8 cellular contexts compared by ENCODE assay signal in the genomic region with DNA sequence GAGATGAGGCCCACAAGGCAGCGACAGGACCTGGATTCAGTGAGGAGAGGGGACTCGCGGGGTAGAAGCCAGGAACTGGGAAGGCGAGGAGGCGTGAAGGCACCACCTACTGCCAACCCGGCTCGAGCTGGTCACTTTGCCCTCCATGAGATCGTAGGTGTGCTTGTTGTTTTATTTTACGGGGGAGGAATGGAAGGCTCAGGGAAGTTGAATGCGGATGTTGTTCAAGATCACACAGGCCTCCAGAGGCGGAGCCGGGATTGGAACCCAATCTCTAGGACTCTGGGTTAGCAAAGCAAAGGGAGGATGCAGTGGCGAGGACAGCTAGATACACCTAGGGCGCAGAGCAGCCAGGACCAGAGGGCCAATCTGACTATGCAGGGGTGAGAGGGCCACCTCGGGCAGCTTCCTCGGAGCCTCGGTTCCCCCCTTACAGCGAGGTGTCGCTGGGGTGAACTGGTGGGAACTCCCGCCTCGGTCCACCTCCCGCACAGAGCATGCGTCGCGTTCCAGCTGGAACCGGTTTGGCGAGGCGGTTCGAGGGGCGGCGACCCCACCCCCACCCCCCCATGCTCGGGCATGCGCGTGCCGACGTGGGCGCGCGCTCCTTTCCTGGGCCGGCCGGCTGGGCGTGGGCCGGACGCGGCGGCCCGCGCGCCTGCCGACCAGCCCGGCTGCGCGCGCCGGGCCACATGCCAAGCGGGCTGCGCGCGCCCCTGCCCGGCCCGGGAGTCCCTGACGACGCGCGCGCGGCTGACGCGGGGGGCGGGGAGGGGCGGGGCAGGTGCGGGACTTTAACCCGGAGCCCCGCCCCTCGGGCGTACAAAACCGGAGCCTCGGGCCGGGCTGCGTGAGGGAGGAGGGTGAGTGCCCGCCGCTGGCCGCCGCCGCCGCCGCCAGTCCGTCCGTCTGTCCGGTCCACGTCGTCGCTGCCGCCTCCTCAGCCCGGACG.
DNase-seq lines count a peak whose midpoint lies in the region; ATAC-seq and TF ChIP-seq lines count a peak whose summit lies in the region.

No MANE protein-coding gene starts in this region.

- H3K36me3 ChIP-seq in mammary epithelial cell (ENCODE audit: insufficient read depth, low read length) = no peaks in the 10 kb centered on the region

- peak overlapping the region; percentile 55 for H3K4me3 Mint-ChIP-seq in WTC11

- peak overlapping the region; percentile 99 for H3K27ac Mint-ChIP-seq in WTC11

- H3K9ac ChIP-seq in mammary epithelial cell (ENCODE audit: insufficient read depth, low read length) = no peak overlapping the region

- ATAC-seq in GM18870 (IDR thresholded peaks at IDR 0.05; ENCODE audit: unreplicated experiment) (peak; percentile 39), HG03108 (IDR thresholded peaks at IDR 0.05; ENCODE audit: unreplicated experiment) (peak; percentile 49), WTC11 (peak; percentile 85)

- POLR2A ChIA-PET in AG04450 (lab: Yijun Ruan, JAX) (interaction anchor here (1.0 kb wide), 1 partner anchor 83 kb away, joined by 4 read pairs; no protein-coding TSS in a partner anchor), WTC11 (lab: Charles Lee) (interaction anchor here (1.3 kb wide), 1 partner anchor 12 kb away, joined by 6 read pairs; no protein-coding TSS in a partner anchor)

- H4K20me1 ChIP-seq in mammary epithelial cell (ENCODE audit: insufficient read depth, low read length) = no peaks in the 10 kb centered on the region

- H3K9me3 ChIP-seq in AG04450 (ENCODE audit: control insufficient read depth, insufficient read depth, low read length) (no peaks in the 10 kb centered on the region), mammary epithelial cell (replicated peaks; ENCODE audit: insufficient read depth, low read length) (no peaks in the 10 kb centered on the region)

- peaks cover 34% of the 10 kb centered on the region for H3K4me1 ChIP-seq in mammary epithelial cell (ENCODE audit: insufficient read depth, low read length)

- no peaks in the 10 kb centered on the region; the same call in 1 of the 2 replicates for H3K27me3 Mint-ChIP-seq in WTC11 (ENCODE audit: low read depth)

- H3K27ac ChIP-seq in AG04450 (ENCODE audit: low read depth, low read length) = peak overlapping the region; percentile 69
- peak overlapping the region; percentile 59 for H3K27ac ChIP-seq in mammary epithelial cell (ENCODE audit: insufficient read depth, low read depth, low read length)

- in situ Hi-C loops in mammary epithelial cell (cut with MboI; ENCODE audit: low sequenced_read_pairs in 2 of 2) = no loop called here

- DNase-seq in AG04450 (ENCODE audit: low read depth, low spot score) (peak; percentile 71), NCI-H2196 (lab: John Stamatoyannopoulos, UW; ENCODE audit: unreplicated experiment) (peak; percentile 99), WTC11 (ENCODE audit: low spot score) (peak; percentile 88), mammary epithelial cell (peak; percentile 87), inferior parietal cortex (ENCODE audit: extremely low spot score) (peak; percentile 82), smooth muscle cell of the brain vasculature (ENCODE audit: low read depth, low spot score) (peak; percentile 83)

- peak overlapping the region; percentile 74 for H3K4me2 ChIP-seq in mammary epithelial cell (ENCODE audit: insufficient read depth, low read depth, low read length)

- intact Hi-C loops in mammary epithelial cell (cut with micrococcal nuclease) = loop anchor here (5.0 to 10.0 kb wide), 4 partner anchors 41 to 401 kb away; partner anchors contain the start of genes MYL9 and RAB5IF

- peaks cover 36% of the 10 kb centered on the region for H3K79me2 ChIP-seq in mammary epithelial cell (ENCODE audit: insufficient read depth, low read length)

- 7% methylated on average over 29 of the region's 96 CpGs for whole genome bisulfite sequencing in mammary epithelial cell (ENCODE audit: low coverage, missing lambda C conversion rate)

- dilution Hi-C loops in mammary epithelial cell (cut with HindIII; ENCODE audit: low sequenced_read_pairs) = no loop called here

- peak overlapping the region; percentile 92 for H3K4me3 ChIP-seq in AG04450 (ENCODE audit: low read depth, low read length)
- peak overlapping the region; percentile 2 to 77 (median 50) for H3K4me3 ChIP-seq in mammary epithelial cell (replicated peaks in 1 of 3; ENCODE audit: insufficient read depth in 1 of 3, low read depth in 2 of 3, low read length in 3 of 3)

- H2AFZ ChIP-seq in mammary epithelial cell (ENCODE audit: low read depth, low read length) = peak overlapping the region; percentile 94

- peaks cover 42% of the 10 kb centered on the region for H3K4me1 Mint-ChIP-seq in WTC11

- H3K9me3 Mint-ChIP-seq in WTC11 = no peaks in the 10 kb centered on the region

- H3K27me3 ChIP-seq in AG04450 (ENCODE audit: control insufficient read depth, insufficient read depth, low read length) (peaks cover 3% of the 10 kb centered on the region), mammary epithelial cell (ENCODE audit: insufficient read depth, low read length) (no peaks in the 10 kb centered on the region)

- TF ChIP-seq CTCF in AG04450 (IDR thresholded peaks at IDR 0.05; ENCODE audit: low read depth, low read length) (no peak), WTC11 (IDR thresholded peaks at IDR 0.05) (no peak), mammary epithelial cell (conservative IDR thresholded peaks at IDR 0.05 in 1 of 2, IDR thresholded peaks at IDR 0.05 in 1 of 2; ENCODE audit: extremely low read depth in 1 of 2, insufficient read depth in 1 of 2, low read depth in 1 of 2, low read length in 2 of 2) (no peak)

- CTCF ChIA-PET in AG04450 (lab: Charles Lee) = no interaction called here
- CTCF ChIA-PET in WTC11 (lab: Charles Lee) = interaction anchor here (1.2 kb wide), 1 partner anchor 21 kb away, joined by 7 read pairs; no protein-coding TSS in a partner anchor
- CTCF ChIA-PET in mammary epithelial cell (lab: Charles Lee; ENCODE audit: low non-redundant PET) = no interaction called here

- TSS peak; percentile 46 for BruUV-seq in mammary epithelial cell (replicated peaks; lab: Mats Ljungman, UMichigan)

- no peaks in the 10 kb centered on the region for H3K36me3 Mint-ChIP-seq in WTC11

TF ChIP-seq in WTC11, 78 proteins besides CTCF, POLR2A, EP300 and RAD21 (continues in another document):
- TF ChIP-seq E2F5 (CRISPR knock-in tag; IDR thresholded peaks at IDR 0.05) (peak; percentile 96), ATF6 (CRISPR knock-in tag; IDR thresholded peaks at IDR 0.05) (no peak), GABPB1 (CRISPR knock-in tag; IDR thresholded peaks at IDR 0.05) (no peak; the same call in 1 of the 2 replicates), ELF4 (CRISPR knock-in tag; IDR thresholded peaks at IDR 0.05; ENCODE audit: low read depth) (no peak; the same call in 1 of the 2 replicates)
- TF ChIP-seq, protein P1, sequence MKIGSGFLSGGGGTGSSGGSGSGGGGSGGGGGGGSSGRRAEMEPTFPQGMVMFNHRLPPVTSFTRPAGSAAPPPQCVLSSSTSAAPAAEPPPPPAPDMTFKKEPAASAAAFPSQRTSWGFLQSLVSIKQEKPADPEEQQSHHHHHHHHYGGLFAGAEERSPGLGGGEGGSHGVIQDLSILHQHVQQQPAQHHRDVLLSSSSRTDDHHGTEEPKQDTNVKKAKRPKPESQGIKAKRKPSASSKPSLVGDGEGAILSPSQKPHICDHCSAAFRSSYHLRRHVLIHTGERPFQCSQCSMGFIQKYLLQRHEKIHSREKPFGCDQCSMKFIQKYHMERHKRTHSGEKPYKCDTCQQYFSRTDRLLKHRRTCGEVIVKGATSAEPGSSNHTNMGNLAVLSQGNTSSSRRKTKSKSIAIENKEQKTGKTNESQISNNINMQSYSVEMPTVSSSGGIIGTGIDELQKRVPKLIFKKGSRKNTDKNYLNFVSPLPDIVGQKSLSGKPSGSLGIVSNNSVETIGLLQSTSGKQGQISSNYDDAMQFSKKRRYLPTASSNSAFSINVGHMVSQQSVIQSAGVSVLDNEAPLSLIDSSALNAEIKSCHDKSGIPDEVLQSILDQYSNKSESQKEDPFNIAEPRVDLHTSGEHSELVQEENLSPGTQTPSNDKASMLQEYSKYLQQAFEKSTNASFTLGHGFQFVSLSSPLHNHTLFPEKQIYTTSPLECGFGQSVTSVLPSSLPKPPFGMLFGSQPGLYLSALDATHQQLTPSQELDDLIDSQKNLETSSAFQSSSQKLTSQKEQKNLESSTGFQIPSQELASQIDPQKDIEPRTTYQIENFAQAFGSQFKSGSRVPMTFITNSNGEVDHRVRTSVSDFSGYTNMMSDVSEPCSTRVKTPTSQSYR (CRISPR knock-in tag; IDR thresholded peaks at IDR 0.05) = 0 out of 2 replicates have a peak, but pooled peaks have one; percentile 49

Comparison
In these comparisons a context has a peak if more than half of its experiments do, and no peak if none do; other contexts are left out.
1. Peak in every context shown above with its lines: DNase-seq, ATAC-seq, H3K4me3 ChIP-seq and H3K27ac ChIP-seq.